19 cellular contexts compared by ENCODE assay signal in the genomic region with DNA sequence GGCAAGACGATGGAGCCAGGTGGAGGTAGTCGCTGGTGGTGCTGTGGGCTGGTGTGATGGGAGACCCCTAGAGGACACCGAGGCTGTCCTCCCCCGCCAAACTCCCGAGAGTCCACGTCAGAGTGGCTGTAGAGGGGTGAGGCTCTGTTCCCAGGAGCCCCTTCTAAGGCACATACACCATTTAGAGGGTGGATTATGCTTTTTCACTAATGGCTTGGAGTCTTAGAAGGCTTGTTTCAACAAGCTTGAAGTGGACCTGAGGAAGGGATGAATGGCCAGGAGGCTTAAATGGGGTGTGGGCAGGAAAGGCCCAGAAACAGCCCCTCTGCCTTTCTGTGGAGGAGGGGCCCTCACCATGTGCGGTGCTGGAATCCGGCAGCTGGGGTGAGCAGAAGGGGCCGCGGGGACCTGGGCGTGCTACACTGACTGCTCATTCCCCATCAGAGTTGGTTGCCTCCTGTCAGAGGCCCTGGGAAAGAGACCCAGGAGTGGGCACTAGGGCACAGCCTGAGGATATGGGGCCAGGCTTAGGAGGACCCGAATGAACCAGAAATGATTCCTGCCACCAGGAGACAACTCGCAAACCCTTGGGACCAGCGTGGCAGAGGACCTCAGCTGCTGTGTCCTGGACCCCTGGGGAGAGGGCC.
A peak's percentile ranks its signal among the peaks of the same experiment; 100 is the strongest.
DNase-seq lines count a peak whose midpoint lies in the region; ATAC-seq and TF ChIP-seq lines count a peak whose summit lies in the region.
"Had no signal": no experiment of that assay in that cellular context is flagged by ENCODE, and none has a peak within 500 bp of the region (broad histone marks: within the 10 kb centered on the region; RNA-seq: fewer than 3 reads in every experiment).

No MANE protein-coding gene starts in this region.

- H4K20me1 ChIP-seq in BLaER1 = no peaks in the 10 kb centered on the region
- H4K20me1 ChIP-seq in H9 (ENCODE audit: control insufficient read depth, insufficient read depth, insufficient read length) = no peaks in the 10 kb centered on the region

- H3K14ac ChIP-seq in H9 (ENCODE audit: insufficient read depth, low read length) (no peak overlapping the region), neuronal stem cell (ENCODE audit: low read length) (no peak overlapping the region)

- WGBS in H9 (ENCODE audit: extremely low coverage, insufficient read length, low lambda C conversion rate) = no CpG with 5 or more reads among the region's 14 CpGs
- no CpG with 5 or more reads among the region's 14 CpGs for WGBS in neuronal stem cell (ENCODE audit: extremely low coverage in 2 of 2, insufficient read length in 2 of 2, insufficient replicate concordance in 1 of 2), 2 donors

- DNase-seq in H9 (peak; percentile 40), coronary artery (ENCODE audit: low spot score) (no peak), neuronal stem cell (ENCODE audit: low spot score) (no peak), GM10266 (ENCODE audit: extremely low spot score) (no peak)
- DNase-seq in activated effector memory CD4-positive, alpha-beta T cell treated with Interleukin-2 at 50 U/mL for 16 hours = no peak
- DNase-seq: ACHN; CD8-positive, alpha-beta T cell; HCEC 1CT; MV-4-11; NCI-H1417 treated with DMSO at 0.1 percent for 48 hours; NCI-H2081 treated with DMSO at 0.1 percent for 48 hours; NCI-H774; SK-N-SH had no signal

- peaks cover 11% of the 10 kb centered on the region for H3K27me3 Mint-ChIP-seq in H9 (ENCODE audit: low read depth)

- H2AK5ac ChIP-seq in H9 (ENCODE audit: insufficient read length, low read length) (no peak overlapping the region), neuronal stem cell (ENCODE audit: low read depth, low read length) (peak overlapping the region; percentile 40)

- H3K27ac ChIP-seq in BLaER1 = peak overlapping the region; percentile 33
- no peak overlapping the region for H3K27ac ChIP-seq in H9 (ENCODE audit: insufficient read length, low read depth, low read length)
- H3K27ac ChIP-seq in coronary artery = peak overlapping the region; percentile 95
- no peak overlapping the region for H3K27ac ChIP-seq in neuronal stem cell (replicated peaks; ENCODE audit: low read length)
- H3K27ac ChIP-seq: PC-9 had no signal

- TF ChIP-seq CTCF in H9 (conservative IDR thresholded peaks at IDR 0.05) (no peak), coronary artery (IDR thresholded peaks at IDR 0.05) (no peak), GM10266 (IDR thresholded peaks at IDR 0.05; ENCODE audit: control insufficient read depth, insufficient read depth, low read depth, missing control alignments) (no peak)

- no peak overlapping the region for H3K27ac Mint-ChIP-seq in H9
- H3K27ac Mint-ChIP-seq: B cell; CD8-positive, alpha-beta T cell had no signal

- H3K9ac ChIP-seq in BLaER1 = no peak overlapping the region
- no peak overlapping the region for H3K9ac ChIP-seq in H9 (ENCODE audit: extremely low read depth, insufficient read length, low read length)
- H3K9ac ChIP-seq in neuronal stem cell (ENCODE audit: low read depth, low read length, poor library complexity) = no peak overlapping the region
- H3K9ac ChIP-seq: SK-N-SH had no signal

- H2BK120ac ChIP-seq in H9 (ENCODE audit: low read depth, low read length, poor library complexity, severe bottlenecking) (no peak overlapping the region), neuronal stem cell (ENCODE audit: low read depth, low read length) (no peak overlapping the region)

- no peak overlapping the region for H3K4ac ChIP-seq in H9 (ENCODE audit: low read depth, low read length)
- H3K4ac ChIP-seq in neuronal stem cell (ENCODE audit: low read length) = no peak overlapping the region

- H3K9me3 Mint-ChIP-seq in H9 = no peaks in the 10 kb centered on the region
- H3K9me3 Mint-ChIP-seq: CD8-positive, alpha-beta T cell had no signal

- no peaks in the 10 kb centered on the region for H3K36me3 Mint-ChIP-seq in H9 (ENCODE audit: insufficient read depth in 1 of 3, low read depth in 3 of 3)
- H3K36me3 Mint-ChIP-seq: CD8-positive, alpha-beta T cell had no signal

- H4K91ac ChIP-seq in H9 (ENCODE audit: insufficient read length, low read depth, low read length) (no peak overlapping the region), neuronal stem cell (ENCODE audit: low read depth, low read length, poor library complexity) (no peak overlapping the region)

- H3K4me3 ChIP-seq in BLaER1 = no peak overlapping the region
- no peak overlapping the region for H3K4me3 ChIP-seq in coronary artery
- no peak overlapping the region for H3K4me3 ChIP-seq in neuronal stem cell (ENCODE audit: low read length in 2 of 2)
- H3K4me3 ChIP-seq: PC-9 had no signal

- no peak overlapping the region for H3K4me3 Mint-ChIP-seq in H9
- H3K4me3 Mint-ChIP-seq: B cell; CD8-positive, alpha-beta T cell had no signal

- no peak overlapping the region for H3T11ph ChIP-seq in H9 (ENCODE audit: low read length)

- no peaks in the 10 kb centered on the region for H3K79me2 ChIP-seq in H9 (ENCODE audit: insufficient read depth, low read length)

- no peak overlapping the region for H4K5ac ChIP-seq in H9 (ENCODE audit: insufficient read length, low read depth, low read length)

- H2BK5ac ChIP-seq in H9 (ENCODE audit: insufficient read length, low read length) (no peak overlapping the region), neuronal stem cell (ENCODE audit: low read length) (no peak overlapping the region)

- no peak overlapping the region for H4K8ac ChIP-seq in H9 (replicated peaks; ENCODE audit: insufficient read length, low read depth, low read length)
- H4K8ac ChIP-seq in neuronal stem cell (ENCODE audit: low read depth, low read length) = no peak overlapping the region

- H2BK12ac ChIP-seq in H9 (ENCODE audit: insufficient read length, low read depth, low read length) = no peak overlapping the region
- no peak overlapping the region for H2BK12ac ChIP-seq in neuronal stem cell (ENCODE audit: low read length)

- H3K36me3 ChIP-seq in BLaER1 (no peaks in the 10 kb centered on the region), neuronal stem cell (replicated peaks in 1 of 2; ENCODE audit: control insufficient read depth in 2 of 2, insufficient read depth in 2 of 2, low read length in 2 of 2) (no peaks in the 10 kb centered on the region)

- H3K23ac ChIP-seq in H9 (ENCODE audit: insufficient read length, low read depth, low read length) (no peak overlapping the region), neuronal stem cell (ENCODE audit: low read depth, low read length, poor library complexity) (no peak overlapping the region)

- H2BK15ac ChIP-seq in H9 (ENCODE audit: low read depth, low read length) = no peak overlapping the region
- H2BK15ac ChIP-seq in neuronal stem cell (ENCODE audit: low read length) = no peak overlapping the region

- H3K4me1 Mint-ChIP-seq in H9 = peaks cover 9 to 22% of the 10 kb centered on the region in 2 experiments
- H3K4me1 Mint-ChIP-seq: B cell had no signal

- H2AFZ ChIP-seq in H9 (ENCODE audit: low read length) (no peak overlapping the region), neuronal stem cell (ENCODE audit: low read length) (no peak overlapping the region)
- H2AFZ ChIP-seq: PC-9 had no signal

- H3K18ac ChIP-seq in H9 (ENCODE audit: insufficient read length, low read depth, low read length) (no peak overlapping the region), neuronal stem cell (ENCODE audit: low read length) (peak overlapping the region; percentile 50)

- H3K23me2 ChIP-seq in H9 (ENCODE audit: insufficient read length, low read depth, low read length, poor library complexity, severe bottlenecking) = no peaks in the 10 kb centered on the region

- H3K79me1 ChIP-seq in H9 (ENCODE audit: insufficient read depth, low read depth, low read length, poor library complexity, severe bottlenecking) (no peaks in the 10 kb centered on the region), neuronal stem cell (ENCODE audit: low read depth, low read length) (no peaks in the 10 kb centered on the region)

- ATAC-seq in HG02623 (IDR thresholded peaks at IDR 0.05; ENCODE audit: unreplicated experiment) = no peak
- ATAC-seq in HG03439 (IDR thresholded peaks at IDR 0.05; ENCODE audit: unreplicated experiment) = no peak
- ATAC-seq: CD8-positive, alpha-beta T cell; Right ventricle myocardium inferior had no signal

- no peak overlapping the region for H2BK20ac ChIP-seq in H9 (ENCODE audit: low read depth, low read length, poor library complexity, severe bottlenecking)

- H3K27me3 ChIP-seq in BLaER1 (no peaks in the 10 kb centered on the region), H9 (ENCODE audit: insufficient read depth, low read length) (no peaks in the 10 kb centered on the region), neuronal stem cell (ENCODE audit: control insufficient read depth in 3 of 3, insufficient read depth in 3 of 3, low read depth in 1 of 3, low read length in 3 of 3) (peaks cover 0 to 12% (median 2%) of the 10 kb centered on the region in 3 experiments)

- no peak overlapping the region for H3K56ac ChIP-seq in H9 (ENCODE audit: insufficient read length, low read depth, low read length)

- H3K4me2 ChIP-seq in BLaER1 (peak overlapping the region; percentile 73), H9 (ENCODE audit: insufficient read depth, insufficient read length, low read length) (no peak overlapping the region), neuronal stem cell (ENCODE audit: insufficient read depth, low read length, poor library complexity, severe bottlenecking) (no peak overlapping the region)
- H3K4me2 ChIP-seq: PC-9, SK-N-SH had no signal

- H3K9me3 ChIP-seq in BLaER1 (no peaks in the 10 kb centered on the region), H9 (ENCODE audit: control insufficient read depth, low read depth, low read length) (no peaks in the 10 kb centered on the region), neuronal stem cell (replicated peaks in 1 of 2; ENCODE audit: control insufficient read depth in 2 of 2, insufficient read depth in 1 of 2, low read depth in 1 of 2, low read length in 2 of 2) (no peaks in the 10 kb centered on the region)
- H3K9me3 ChIP-seq: SK-N-SH had no signal

- peaks cover 87% of the 10 kb centered on the region for H3K4me1 ChIP-seq in BLaER1
- no peaks in the 10 kb centered on the region for H3K4me1 ChIP-seq in H9 (ENCODE audit: insufficient read depth, low read length)
- no peaks in the 10 kb centered on the region for H3K4me1 ChIP-seq in neuronal stem cell (ENCODE audit: control insufficient read depth in 2 of 2, insufficient read depth in 1 of 2, low read depth in 1 of 2, low read length in 2 of 2)

Comparison
In these comparisons a context has a peak if more than half of its experiments do, and no peak if none do; other contexts are left out.
1. H3K27ac ChIP-seq: peak in BLaER1 (single experiment) and coronary artery (2 of 2); none in H9 (single experiment) and neuronal stem cell (single experiment).